8 cellular contexts compared by ENCODE assay signal in genomic region chr3:40505599-40506462, GRCh38. TPM values are rescaled to one million over a fixed set of nuclear protein-coding genes. Genes with fewer than 3 reads are reported as not detected.
DNase-seq lines count a peak whose midpoint lies in the region; ATAC-seq and TF ChIP-seq lines count a peak whose summit lies in the region.

TSS of gene ZNF620 (plus strand) at chr3:40506039. CDS start at chr3:40506353, 314 bp downstream.

- H3K4me3 Mint-ChIP-seq in activated CD4-positive, alpha-beta T cell treated with anti-CD3 and anti-CD28 coated beads, Interleukin-2, amount 10 ng/mL, durations not matched to agents 7 days and 5 days = peak within 1 kb of the TSS; percentile 93

- ATAC-seq in GM18508 (IDR thresholded peaks at IDR 0.05; ENCODE audit: insufficient read depth, unreplicated experiment) (peak; percentile 52), HG03045 (IDR thresholded peaks at IDR 0.05; ENCODE audit: unreplicated experiment) (peak; percentile 65)

- CTCF ChIA-PET in activated CD4-positive, alpha-beta T cell treated with anti-CD3 and anti-CD28 coated beads, Interleukin-2, amount 10 ng/mL, durations not matched to agents 7 days and 5 days (lab: Charles Lee) = interaction anchor here (0.6 to 2.1 kb wide), 7 partner anchors 8 to 915 kb away, joined by 3 to 10 read pairs (median 3); no protein-coding TSS in a partner anchor

- H3K27me3 Mint-ChIP-seq in activated CD4-positive, alpha-beta T cell treated with anti-CD3 and anti-CD28 coated beads, Interleukin-2, amount 10 ng/mL, durations not matched to agents 7 days and 5 days = peaks cover 3% of the 10 kb centered on the region

- TF ChIP-seq CTCF in 22Rv1 (IDR thresholded peaks at IDR 0.05) (peak; percentile 62), lower leg skin (IDR thresholded peaks at IDR 0.05) (no peak)

- H3K27ac Mint-ChIP-seq in activated CD4-positive, alpha-beta T cell treated with anti-CD3 and anti-CD28 coated beads, Interleukin-2, amount 10 ng/mL, durations not matched to agents 7 days and 5 days = peak within 1 kb of the TSS; percentile 96

- no peak for TF ChIP-seq POLR2A in lower leg skin (IDR thresholded peaks at IDR 0.05)

- H3K4me1 Mint-ChIP-seq in activated CD4-positive, alpha-beta T cell treated with anti-CD3 and anti-CD28 coated beads, Interleukin-2, amount 10 ng/mL, durations not matched to agents 7 days and 5 days = peaks cover 39% of the 10 kb centered on the region

- H3K36me3 Mint-ChIP-seq in activated CD4-positive, alpha-beta T cell treated with anti-CD3 and anti-CD28 coated beads, Interleukin-2, amount 10 ng/mL, durations not matched to agents 7 days and 5 days (ENCODE audit: low read depth) = peaks cover 25% of the 10 kb centered on the region

- H3K27ac ChIP-seq in 22Rv1 = peak within 1 kb of the TSS; percentile 92

- H3K9me3 Mint-ChIP-seq in activated CD4-positive, alpha-beta T cell treated with anti-CD3 and anti-CD28 coated beads, Interleukin-2, amount 10 ng/mL, durations not matched to agents 7 days and 5 days = peaks cover 3% of the 10 kb centered on the region

- 8 to 9% methylated on average over 38 to 40 of the region's 44 CpGs for WGBS in lower leg skin, 2 donors

- H3K4me3 ChIP-seq in lower leg skin (ENCODE audit: low read depth, poor library complexity, severe bottlenecking) = peak within 1 kb of the TSS; percentile 39

- DNase-seq in NCI-H345 (lab: John Stamatoyannopoulos, UW) = peak; percentile 83
- DNase-seq in activated CD4-positive, alpha-beta T cell treated with anti-CD3 and anti-CD28 coated beads, Interleukin-2, amount 10 ng/mL, durations not matched to agents 7 days and 5 days = peak; percentile 45
- DNase-seq in dermis blood vessel endothelial cell = peak; percentile 90
- DNase-seq in lower leg skin (ENCODE audit: low spot score in 2 of 2) = peak; percentile 27 to 91
- DNase-seq in stimulated activated CD4-positive, alpha-beta T cell treated with anti-CD3 and anti-CD28 coated beads, Interleukin-4, amount 100 ng/mL, for 4 hours = peak; percentile 46 to 55

- intact Hi-C loops in lower leg skin (cut with DNase I; ENCODE audit: low total_unique reads) = no loop called here

- POLR2A ChIA-PET in activated CD4-positive, alpha-beta T cell treated with anti-CD3 and anti-CD28 coated beads, Interleukin-2, amount 10 ng/mL, durations not matched to agents 7 days and 5 days (lab: Charles Lee) = no interaction called here

RNA-seq across cellular contexts. Expression of gene ZNF620, which starts in this region (rescaled TPM):
- total RNA-seq in activated CD4-positive, alpha-beta T cell treated with anti-CD3 and anti-CD28 coated beads, Interleukin-2, amount 10 ng/mL, durations not matched to agents 7 days and 5 days = 1 to 10 TPM; 5.5 to 5.6 TPM
- 7.4 and 9.7 TPM in 2 replicates for total RNA-seq in dermis blood vessel endothelial cell
- total RNA-seq in lower leg skin = 1 to 10 TPM in 1 of 4 donors, under 1 TPM in 3; 0.51 to 1.0 (median 0.76) TPM

Comparison
In these comparisons a context has a peak if more than half of its experiments do, and no peak if none do; other contexts are left out.
1. Peak in every context shown above with its lines: DNase-seq, ATAC-seq, H3K4me3 ChIP-seq and H3K27ac ChIP-seq.